ENCODE assay signal across 25 cellular contexts in genomic region chr2:235866373-235866772, GRCh38.
"Had no signal": no experiment of that assay in that cellular context is flagged by ENCODE, and none has a peak within 500 bp of the region (broad histone marks: within the 10 kb centered on the region; RNA-seq: fewer than 3 reads in every experiment).

No MANE protein-coding gene starts in this region.

- H3K36me3 Mint-ChIP-seq: activated naive CD4-positive, alpha-beta T cell treated with anti-CD3 and anti-CD28 coated beads, Interleukin-2, amount 50 U/mL, for 24 hours had no signal

- H3K36me3 ChIP-seq: ascending aorta had no signal

- H3K27ac ChIP-seq: ascending aorta, SK-N-MC, VCaP had no signal

- H3K4me3 ChIP-seq: ascending aorta, SK-N-MC had no signal

- H3K4me3 Mint-ChIP-seq: activated CD4-positive, alpha-beta T cell treated with anti-CD3 and anti-CD28 coated beads for 36 hours; activated CD8-positive, alpha-beta T cell treated with anti-CD3 and anti-CD28 coated beads, Interleukin-2, amount 10 ng/mL, durations not matched to agents 7 days and 5 days; activated naive CD4-positive, alpha-beta T cell treated with anti-CD3 and anti-CD28 coated beads, Interleukin-2, amount 50 U/mL, for 24 hours had no signal

- H3K4me1 Mint-ChIP-seq: activated CD4-positive, alpha-beta T cell treated with anti-CD3 and anti-CD28 coated beads for 36 hours; activated naive CD4-positive, alpha-beta T cell treated with anti-CD3 and anti-CD28 coated beads, Interleukin-2, amount 50 U/mL, for 24 hours had no signal

- ATAC-seq: activated CD4-positive, alpha-beta T cell treated with anti-CD3 and anti-CD28 coated beads for 36 hours; activated CD8-positive, alpha-beta T cell treated with anti-CD3 and anti-CD28 coated beads, Interleukin-2, amount 10 ng/mL, durations not matched to agents 7 days and 5 days; Panc1; Right ventricle myocardium inferior had no signal

- H3K27ac Mint-ChIP-seq: activated CD4-positive, alpha-beta T cell treated with anti-CD3 and anti-CD28 coated beads for 36 hours; activated CD8-positive, alpha-beta T cell treated with anti-CD3 and anti-CD28 coated beads, Interleukin-2, amount 10 ng/mL, durations not matched to agents 7 days and 5 days; activated naive CD4-positive, alpha-beta T cell treated with anti-CD3 and anti-CD28 coated beads, Interleukin-2, amount 50 U/mL, for 24 hours; brain had no signal

- DNase-seq: activated CD4-positive, alpha-beta T cell treated with anti-CD3 and anti-CD28 coated beads for 36 hours; activated CD8-positive, alpha-beta memory T cell treated with anti-CD3 and anti-CD28 coated beads, Interleukin-2, amount 50 U/mL, for 48 hours; activated CD8-positive, alpha-beta T cell treated with anti-CD3 and anti-CD28 coated beads, Interleukin-2, amount 10 ng/mL, durations not matched to agents 7 days and 5 days; activated naive CD4-positive, alpha-beta T cell; activated T-cell treated with anti-CD3 and anti-CD28 coated beads, Interleukin-2, amount 50 U/mL, for 1 hour; amniotic stem cell; Kasumi-1; KBM-7; NCI-H1092 treated with DMSO at 0.1 percent for 48 hours; NCI-H1417 treated with DMSO at 0.1 percent for 48 hours; NCI-H1694 treated with DMSO at 0.1 percent for 48 hours; NCI-H2081; NCI-H510A treated with DMSO at 0.1 percent for 48 hours; NCI-H69; NK-92 treated with Interleukin-12 subunit alpha and Interleukin-12 subunit beta, amount 100 ng/mL, for 24 hours; OCI-M1; RPMI8226; T-helper 1 cell had no signal

- H3K4me1 ChIP-seq: ascending aorta had no signal

- H3K27me3 ChIP-seq: ascending aorta had no signal
